ENCODE assay signal across 8 cellular contexts in genomic region chr5:55533806-55534435, GRCh38. TPM values are rescaled to one million over a fixed set of nuclear protein-coding genes. Genes with fewer than 3 reads are reported as not detected.
DNase-seq lines count a peak whose midpoint lies in the region; ATAC-seq and TF ChIP-seq lines count a peak whose summit lies in the region.

No MANE protein-coding gene starts in this region.

- DNase-seq in D341Med (ENCODE audit: low spot score) (peak; percentile 20), PC-9 (peak in 1 of 2 experiments; percentile 40), dermis blood vessel endothelial cell (peak; percentile 66), lower leg skin (ENCODE audit: low spot score in 2 of 2) (no peak), tibial nerve (ENCODE audit: low spot score in 2 of 2) (peak in 1 of 2 donors; percentile 29), NCI-H2107 (lab: John Stamatoyannopoulos, UW) (no peak)

- no peaks in the 10 kb centered on the region for H3K9me2 ChIP-seq in PC-9 (ENCODE audit: insufficient read depth)

- peaks cover 10% of the 10 kb centered on the region; the same call in 1 of the 2 replicates for H3F3A ChIP-seq in PC-9 (ENCODE audit: insufficient read depth, low read depth)

- CTCF ChIA-PET in PC-9 (lab: Charles Lee): no interaction called here

- H2AFZ ChIP-seq in PC-9: peak overlapping the region; percentile 85

- H3K4me2 ChIP-seq in PC-9: peak overlapping the region; percentile 90

- no peaks in the 10 kb centered on the region for H3K36me3 ChIP-seq in PC-9 (ENCODE audit: low read depth)
- peaks cover 0 to 7% (median 0%) of the 10 kb centered on the region in 3 donors for H3K36me3 ChIP-seq in tibial nerve

- H3K4me1 ChIP-seq in PC-9 (replicated peaks; ENCODE audit: insufficient read depth) (peaks cover 14% of the 10 kb centered on the region; the same call in 1 of the 2 replicates), tibial nerve (peaks cover 0 to 42% (median 6%) of the 10 kb centered on the region in 4 donors)

- TF ChIP-seq CTCF in PC-9 (conservative IDR thresholded peaks at IDR 0.05) (no peak), lower leg skin (IDR thresholded peaks at IDR 0.05) (no peak), tibial nerve (IDR thresholded peaks at IDR 0.05) (no peak)

- no peak overlapping the region for H3K27ac ChIP-seq in PC-9
- peak overlapping the region; percentile 96 to 99 (median 98) for H3K27ac ChIP-seq in tibial nerve

- POLR2A ChIA-PET in PC-9 (lab: Charles Lee; ENCODE audit: unreplicated experiment): interaction anchor here (0.6 kb wide), 1 partner anchor 43 kb away, joined by 4 read pairs; no protein-coding TSS in a partner anchor

- TF ChIP-seq POLR2A in lower leg skin (IDR thresholded peaks at IDR 0.05): no peak
- TF ChIP-seq POLR2A in tibial nerve (IDR thresholded peaks at IDR 0.05): no peak

- H3K4me3 ChIP-seq in PC-9 (peak overlapping the region; percentile 95), lower leg skin (ENCODE audit: low read depth, poor library complexity, severe bottlenecking) (peak overlapping the region; percentile 70), tibial nerve (peak overlapping the region; percentile 77 to 93 (median 90))

- H3K9me3 ChIP-seq in PC-9 (ENCODE audit: insufficient read depth, low read depth) (no peaks in the 10 kb centered on the region), tibial nerve (no peaks in the 10 kb centered on the region)

- ATAC-seq in GM19328 (IDR thresholded peaks at IDR 0.05; ENCODE audit: unreplicated experiment) (peak; percentile 28), HG03280 (IDR thresholded peaks at IDR 0.05; ENCODE audit: unreplicated experiment) (peak; percentile 28)

- H3K27me3 ChIP-seq in PC-9 (ENCODE audit: insufficient read depth, low read depth) (no peaks in the 10 kb centered on the region), tibial nerve (no peaks in the 10 kb centered on the region)

- peaks cover 11% of the 10 kb centered on the region for H3K79me2 ChIP-seq in PC-9 (ENCODE audit: low read depth)

- no peak for TF ChIP-seq EP300 in tibial nerve (IDR thresholded peaks at IDR 0.05)

- BruUV-seq in PC-9 (replicated peaks; lab: Mats Ljungman, UMichigan): TSS peak; percentile 58

- WGBS in lower leg skin, 2 donors: 3 to 4% methylated on average over 15 to 20 of the region's 22 CpGs
- whole genome bisulfite sequencing in tibial nerve, 2 donors: 4 to 5% methylated on average over 10 to 16 of the region's 22 CpGs

- intact Hi-C loops in PC-9 (cut with micrococcal nuclease; ENCODE audit: unreplicated experiment): loop anchor here (2.0 to 10.0 kb wide), 3 partner anchors 67 to 158 kb away; no protein-coding TSS in a partner anchor
- intact Hi-C loops in lower leg skin (cut with DNase I; ENCODE audit: low total_unique reads): no loop called here

- H4K20me1 ChIP-seq in PC-9 (ENCODE audit: insufficient read depth): no peaks in the 10 kb centered on the region

RNA-seq across cellular contexts. Expression of gene PLPP1, which starts 0.8 kb away (rescaled TPM):
- total RNA-seq in PC-9 (2021) (12.2 and 18.4 TPM in 2 replicates), dermis blood vessel endothelial cell (124 and 293 TPM in 2 replicates), lower leg skin (100 to 1,000 TPM in 1 of 4 donors, 10 to 100 TPM in 3; 73.1 to 116 (median 89.6) TPM), tibial nerve (100 to 1,000 TPM; 380 to 568 (median 427) TPM)

Comparison
In these comparisons a context has a peak if more than half of its experiments do, and no peak if none do; other contexts are left out.
1. DNase-seq: peak in D341Med (single experiment) and dermis blood vessel endothelial cell (single experiment); none in lower leg skin (0 of 2) and NCI-H2107 (single experiment).
2. Peak in every context shown above with its lines, with median percentiles within 50 percentile points of each other: H3K4me3 ChIP-seq.